Comparison of ENCODE assay signal across 1 cellular context in the genomic region with DNA sequence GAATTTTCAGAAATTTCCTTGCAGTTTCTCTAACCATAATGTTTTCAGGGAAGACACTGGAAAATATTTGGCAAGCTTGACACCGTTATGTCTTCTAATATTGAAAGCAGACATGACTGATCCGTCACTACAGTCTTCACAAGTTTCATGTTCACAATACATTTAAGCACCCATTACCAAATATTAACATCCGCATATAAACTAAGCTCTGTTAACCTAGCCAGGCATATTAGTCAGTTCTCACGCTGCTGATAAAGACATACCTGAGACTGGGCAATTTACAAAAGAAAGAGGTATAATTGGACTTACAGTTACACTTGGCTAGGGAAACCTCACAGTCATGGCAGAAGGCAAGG.
TF ChIP-seq lines count a peak whose summit lies in the region.

No MANE protein-coding gene starts in this region.

TF ChIP-seq in GM23338, 12 proteins besides CTCF, POLR2A, EP300 and RAD21 (continued from another document):
- TF ChIP-seq EZH2 (IDR thresholded peaks at IDR 0.05; ENCODE audit: low read depth, unreplicated experiment): no peak
- no peak for TF ChIP-seq STAT1 (IDR thresholded peaks at IDR 0.05; ENCODE audit: unreplicated experiment)
- no peak for TF ChIP-seq POLR2AphosphoS5 (IDR thresholded peaks at IDR 0.05; ENCODE audit: low read depth)
- TF ChIP-seq NANOG (IDR thresholded peaks at IDR 0.05; ENCODE audit: borderline replicate concordance): no peak
TF ChIP-seq in GM23338: peak in this region for 0.
